24 cellular contexts compared by ENCODE assay signal in the genomic region with DNA sequence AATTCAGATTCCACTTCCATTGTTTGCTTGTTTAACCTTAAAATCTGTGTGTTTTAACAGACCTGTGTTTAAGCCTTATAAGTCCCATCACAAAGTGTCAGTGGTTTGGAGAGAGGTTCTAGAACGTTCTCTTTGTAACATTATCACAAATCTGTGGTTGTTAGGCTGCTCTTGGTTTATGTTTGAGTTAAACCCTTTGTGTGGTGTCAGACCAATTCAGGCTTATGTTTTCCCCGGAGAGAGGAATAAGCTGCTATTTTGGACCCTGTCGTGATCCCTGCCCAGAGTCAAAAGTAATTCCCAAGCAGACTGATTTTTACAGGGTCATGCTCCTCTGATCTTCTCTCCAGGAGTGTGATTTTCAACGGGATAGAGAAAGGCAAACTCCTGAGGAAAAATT. TPM values are rescaled to one million over a fixed set of nuclear protein-coding genes. Genes with fewer than 3 reads are reported as not detected.
A peak's percentile ranks its signal among the peaks of the same experiment; 100 is the strongest.
DNase-seq lines count a peak whose midpoint lies in the region; ATAC-seq and TF ChIP-seq lines count a peak whose summit lies in the region.
"Had no signal": no experiment of that assay in that cellular context is flagged by ENCODE, and none has a peak within 500 bp of the region (broad histone marks: within the 10 kb centered on the region; RNA-seq: fewer than 3 reads in every experiment).

No MANE protein-coding gene starts in this region.

- TF ChIP-seq CTCF in GM23338 (conservative IDR thresholded peaks at IDR 0.05; ENCODE audit: low read depth in 2 of 2) (no peak), fibroblast of villous mesenchyme (IDR thresholded peaks at IDR 0.05; ENCODE audit: insufficient read depth, low read depth, low read length) (no peak)

- H3K23ac ChIP-seq in neuronal stem cell (ENCODE audit: low read depth, low read length, poor library complexity), result no peak overlapping the region

- H3K9ac ChIP-seq in neuronal stem cell (ENCODE audit: low read depth, low read length, poor library complexity), result no peak overlapping the region
- H3K9ac ChIP-seq: SK-N-SH had no signal

- CTCF ChIA-PET in T-cell (lab: Charles Lee), result no interaction called here

- no peaks in the 10 kb centered on the region for H3F3A ChIP-seq in GM23338 (replicated peaks; ENCODE audit: low read depth)

- H2BK15ac ChIP-seq in neuronal stem cell (ENCODE audit: low read length), result no peak overlapping the region

- no peak overlapping the region for H3K4me2 ChIP-seq in GM23338
- no peak overlapping the region for H3K4me2 ChIP-seq in neuronal stem cell (ENCODE audit: insufficient read depth, low read length, poor library complexity, severe bottlenecking)
- H3K4me2 ChIP-seq: SK-N-SH had no signal

- no peaks in the 10 kb centered on the region; the same call in 2 of the 3 replicates for H3K4me1 Mint-ChIP-seq in GM23338
- H3K4me1 Mint-ChIP-seq in T-cell, result no peaks in the 10 kb centered on the region
- H3K4me1 Mint-ChIP-seq: CD4-positive, alpha-beta memory T cell had no signal

- ATAC-seq in GM23338 (no peak), T-cell (replicated peaks in 1 of 4) (no peak), HG02759 (IDR thresholded peaks at IDR 0.05; ENCODE audit: unreplicated experiment) (no peak), HG03378 (IDR thresholded peaks at IDR 0.05; ENCODE audit: unreplicated experiment) (no peak)

- H4K91ac ChIP-seq in neuronal stem cell (ENCODE audit: low read depth, low read length, poor library complexity), result no peak overlapping the region

- no peaks in the 10 kb centered on the region for H3K27me3 ChIP-seq in GM23338 (ENCODE audit: insufficient read depth)
- no peaks in the 10 kb centered on the region for H3K27me3 ChIP-seq in SJCRH30
- no peaks in the 10 kb centered on the region for H3K27me3 ChIP-seq in neuronal stem cell (ENCODE audit: control insufficient read depth in 3 of 3, insufficient read depth in 3 of 3, low read depth in 1 of 3, low read length in 3 of 3)
- H3K27me3 ChIP-seq: MG63, Peyer's patch had no signal

- no CpG with 5 or more reads among the region's 4 CpGs for WGBS in neuronal stem cell (ENCODE audit: extremely low coverage in 2 of 2, insufficient read length in 2 of 2, insufficient replicate concordance in 1 of 2), 2 donors

- peak overlapping the region; percentile 86; the same call in 1 of the 2 replicates for H2AFZ ChIP-seq in GM23338
- peak overlapping the region; percentile 40 for H2AFZ ChIP-seq in neuronal stem cell (ENCODE audit: low read length)

- H3K4ac ChIP-seq in neuronal stem cell (ENCODE audit: low read length), result no peak overlapping the region

- DNase-seq in GM23338 (ENCODE audit: low spot score) (no peak), SJCRH30 (peak; percentile 49 to 80), fibroblast of villous mesenchyme (ENCODE audit: low read depth) (peak; percentile 38), neuronal stem cell (ENCODE audit: low spot score) (no peak), T-cell (no peak), mesenteric fat pad (ENCODE audit: low spot score) (no peak)
- DNase-seq: C1 segment of cervical spinal cord; CD4-positive, alpha-beta memory T cell; COR-L47; KBM-7; MG63; NCI-H1105 treated with DMSO at 0.1 percent for 48 hours; NCI-H146; NCI-H2029; NCI-H446; NCI-H524 treated with DMSO at 0.1 percent for 48 hours; NCI-H774; OCI-M1; Peyer's patch; SIG-M5; SK-N-SH; SW 1271 had no signal

- no peak overlapping the region for H3K4me3 ChIP-seq in GM23338
- H3K4me3 ChIP-seq in SJCRH30, result no peak overlapping the region
- no peak overlapping the region for H3K4me3 ChIP-seq in fibroblast of villous mesenchyme (ENCODE audit: low read depth, low read length)
- H3K4me3 ChIP-seq in neuronal stem cell (ENCODE audit: low read length in 2 of 2), result no peak overlapping the region
- H3K4me3 ChIP-seq: MG63, Peyer's patch had no signal

- no peaks in the 10 kb centered on the region for H3K79me1 ChIP-seq in neuronal stem cell (ENCODE audit: low read depth, low read length)

- H2BK5ac ChIP-seq in neuronal stem cell (ENCODE audit: low read length), result no peak overlapping the region

- H3K27ac Mint-ChIP-seq in GM23338, result no peak overlapping the region
- no peak overlapping the region for H3K27ac Mint-ChIP-seq in T-cell
- H3K27ac Mint-ChIP-seq: CD4-positive, alpha-beta memory T cell had no signal

- no peak overlapping the region for H2AK5ac ChIP-seq in neuronal stem cell (ENCODE audit: low read depth, low read length)

- H4K8ac ChIP-seq in neuronal stem cell (ENCODE audit: low read depth, low read length), result no peak overlapping the region

- H3K79me2 ChIP-seq in GM23338 (replicated peaks; ENCODE audit: insufficient read depth), result no peaks in the 10 kb centered on the region

- H3K4me1 ChIP-seq in GM23338 (ENCODE audit: insufficient read depth), result 0 out of 2 replicates have a peak, but pooled peaks cover 3% of the 10 kb centered on the region
- peaks cover 32% of the 10 kb centered on the region for H3K4me1 ChIP-seq in SJCRH30
- peaks cover 0 to 4% of the 10 kb centered on the region in 2 donors for H3K4me1 ChIP-seq in neuronal stem cell (ENCODE audit: control insufficient read depth in 2 of 2, insufficient read depth in 1 of 2, low read depth in 1 of 2, low read length in 2 of 2)
- H3K4me1 ChIP-seq: Peyer's patch had no signal

- H3K27ac ChIP-seq in GM23338 (ENCODE audit: low read depth) (no peak overlapping the region), SJCRH30 (no peak overlapping the region), neuronal stem cell (replicated peaks; ENCODE audit: low read length) (peak overlapping the region; percentile 39)
- H3K27ac ChIP-seq: Peyer's patch had no signal

- no peak overlapping the region for H3K4me3 Mint-ChIP-seq in GM23338
- H3K4me3 Mint-ChIP-seq in T-cell, result no peak overlapping the region

- no peaks in the 10 kb centered on the region for H3K36me3 ChIP-seq in GM23338 (ENCODE audit: insufficient read depth)
- no peaks in the 10 kb centered on the region for H3K36me3 ChIP-seq in SJCRH30
- H3K36me3 ChIP-seq in neuronal stem cell (replicated peaks in 1 of 2; ENCODE audit: control insufficient read depth in 2 of 2, insufficient read depth in 2 of 2, low read length in 2 of 2), result no peaks in the 10 kb centered on the region
- H3K36me3 ChIP-seq: MG63, Peyer's patch had no signal

- no peak overlapping the region for H3K18ac ChIP-seq in neuronal stem cell (ENCODE audit: low read length)

- H4K20me1 ChIP-seq in GM23338 (replicated peaks; ENCODE audit: insufficient read depth), result no peaks in the 10 kb centered on the region

- H3K9me2 ChIP-seq in GM23338 (ENCODE audit: insufficient read depth), result no peaks in the 10 kb centered on the region
- H3K9me2 ChIP-seq: SK-N-SH had no signal

- H3K14ac ChIP-seq in neuronal stem cell (ENCODE audit: low read length), result no peak overlapping the region

- no peaks in the 10 kb centered on the region for H3K27me3 Mint-ChIP-seq in GM23338 (ENCODE audit: insufficient read depth, low read depth, poor library complexity)
- peaks cover 22 to 30% of the 10 kb centered on the region in 2 donors for H3K27me3 Mint-ChIP-seq in T-cell

- peaks cover 6% of the 10 kb centered on the region; the same call in 1 of the 2 replicates for H3K9me3 ChIP-seq in SJCRH30 (replicated peaks)
- no peaks in the 10 kb centered on the region for H3K9me3 ChIP-seq in neuronal stem cell (replicated peaks in 1 of 2; ENCODE audit: control insufficient read depth in 2 of 2, insufficient read depth in 1 of 2, low read depth in 1 of 2, low read length in 2 of 2)
- H3K9me3 ChIP-seq: MG63, Peyer's patch, SK-N-SH had no signal

- POLR2A ChIA-PET in T-cell (lab: Charles Lee), result no interaction called here

- no peak overlapping the region for H2BK12ac ChIP-seq in neuronal stem cell (ENCODE audit: low read length)

- H2BK120ac ChIP-seq in neuronal stem cell (ENCODE audit: low read depth, low read length), result no peak overlapping the region

- H3K9me3 Mint-ChIP-seq in GM23338, result no peaks in the 10 kb centered on the region; the same call in 2 of the 3 replicates
- peaks cover 0 to 5% (median 3%) of the 10 kb centered on the region in 3 donors for H3K9me3 Mint-ChIP-seq in T-cell

- no peaks in the 10 kb centered on the region for H3K36me3 Mint-ChIP-seq in GM23338 (ENCODE audit: low read depth)
- H3K36me3 Mint-ChIP-seq in T-cell, result no peaks in the 10 kb centered on the region
- H3K36me3 Mint-ChIP-seq: CD4-positive, alpha-beta memory T cell had no signal

TF ChIP-seq in GM23338, 12 proteins besides CTCF, POLR2A, EP300 and RAD21:
- TF ChIP-seq ZNF114 (CRISPR knock-in tag; IDR thresholded peaks at IDR 0.05) (no peak), EZH2 (IDR thresholded peaks at IDR 0.05; ENCODE audit: low read depth, unreplicated experiment) (no peak), EZH2phosphoT487 (IDR thresholded peaks at IDR 0.05; ENCODE audit: unreplicated experiment) (no peak), POLR2AphosphoS5 (IDR thresholded peaks at IDR 0.05; ENCODE audit: low read depth) (no peak)
- TF ChIP-seq, protein P1, sequence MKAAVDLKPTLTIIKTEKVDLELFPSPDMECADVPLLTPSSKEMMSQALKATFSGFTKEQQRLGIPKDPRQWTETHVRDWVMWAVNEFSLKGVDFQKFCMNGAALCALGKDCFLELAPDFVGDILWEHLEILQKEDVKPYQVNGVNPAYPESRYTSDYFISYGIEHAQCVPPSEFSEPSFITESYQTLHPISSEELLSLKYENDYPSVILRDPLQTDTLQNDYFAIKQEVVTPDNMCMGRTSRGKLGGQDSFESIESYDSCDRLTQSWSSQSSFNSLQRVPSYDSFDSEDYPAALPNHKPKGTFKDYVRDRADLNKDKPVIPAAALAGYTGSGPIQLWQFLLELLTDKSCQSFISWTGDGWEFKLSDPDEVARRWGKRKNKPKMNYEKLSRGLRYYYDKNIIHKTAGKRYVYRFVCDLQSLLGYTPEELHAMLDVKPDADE (IDR thresholded peaks at IDR 0.05), result no peak

RNA-seq across cellular contexts. Expression of a gene that starts 43.8 kb away (rescaled TPM):
- total RNA-seq in GM23338 (2014; rRNA removed; shearing (Covaris generic)), result 34.1 and 49.8 TPM in 2 replicates
- 14.2 and 15.7 TPM in 2 replicates for polyA plus RNA-seq in GM23338 (2016; fragmentation: Nextera tagmentation; extraction: Ambion mirVana)
- total RNA-seq in SJCRH30 (2014; rRNA removed; shearing (Covaris generic)), result 62.0 and 63.1 TPM in 2 replicates
- total RNA-seq in fibroblast of villous mesenchyme (33.7 and 163 TPM in 2 replicates), T-cell (under 1 TPM; 0.16 to 0.76 (median 0.43) TPM), mesenteric fat pad (15.4 TPM)
- polyA plus RNA-seq in neuronal stem cell (2013, experiment 1 of 2), result 48.3 TPM
- polyA plus RNA-seq in neuronal stem cell (2013, experiment 2 of 2), result 50.3 TPM
- polyA plus RNA-seq: CD4-positive, alpha-beta memory T cell had no signal

Comparison
In these comparisons a context has a peak if more than half of its experiments do, and no peak if none do; other contexts are left out.
1. DNase-seq: peak in SJCRH30 (2 of 2) and fibroblast of villous mesenchyme (single experiment); none in GM23338 (single experiment), neuronal stem cell (single experiment), T-cell (0 of 34) and mesenteric fat pad (single experiment).